ENCODE assay signal across 10 cellular contexts in genomic region chr1:151947140-151947539, GRCh38. TPM values are rescaled to one million over a fixed set of nuclear protein-coding genes. Genes with fewer than 3 reads are reported as not detected.
DNase-seq lines count a peak whose midpoint lies in the region; ATAC-seq and TF ChIP-seq lines count a peak whose summit lies in the region.
"Had no signal": no experiment of that assay in that cellular context is flagged by ENCODE, and none has a peak within 500 bp of the region (broad histone marks: within the 10 kb centered on the region; RNA-seq: fewer than 3 reads in every experiment).

No MANE protein-coding gene starts in this region.

- H4K91ac ChIP-seq in IMR-90 (ENCODE audit: insufficient read depth, low read depth, low read length): no peak overlapping the region

- H3K9me3 ChIP-seq in CD4-positive, alpha-beta memory T cell (ENCODE audit: control insufficient read depth in 1 of 2, low read length in 2 of 2): no peaks in the 10 kb centered on the region
- H3K9me3 ChIP-seq in IMR-90 (ENCODE audit: control insufficient read depth, insufficient read depth, low read length) (no peaks in the 10 kb centered on the region), mammary epithelial cell (replicated peaks; ENCODE audit: insufficient read depth, low read length) (no peaks in the 10 kb centered on the region)
- H3K9me3 ChIP-seq: testis had no signal

- POLR2A ChIA-PET in CD4-positive, alpha-beta memory T cell (lab: Charles Lee; ENCODE audit: partially characterized antibody): interaction anchor here (0.8 to 3.8 kb wide), 7 partner anchors 11 to 89 kb away, joined by 3 to 30 read pairs (median 4); partner anchors contain the start of genes S100A10 and THEM4
- POLR2A ChIA-PET in IMR-90 (lab: Charles Lee; ENCODE audit: unreplicated experiment): no interaction called here

- H3K4me1 Mint-ChIP-seq in CD4-positive, alpha-beta memory T cell: peaks cover 36 to 40% (median 39%) of the 10 kb centered on the region in 4 donors
- H3K4me1 Mint-ChIP-seq in natural killer cell: peaks cover 23 to 37% of the 10 kb centered on the region in 2 donors

- no peak for TF ChIP-seq RAD21 in IMR-90 (IDR thresholded peaks at IDR 0.05; ENCODE audit: low read length)

- BruUV-seq in IMR-90 (replicated peaks; lab: Mats Ljungman, UMichigan): no TSS peak
- no TSS peak for BruUV-seq in mammary epithelial cell (replicated peaks; lab: Mats Ljungman, UMichigan)

- no peaks in the 10 kb centered on the region for H3K27me3 Mint-ChIP-seq in CD4-positive, alpha-beta memory T cell
- no peaks in the 10 kb centered on the region for H3K27me3 Mint-ChIP-seq in natural killer cell (ENCODE audit: low read depth in 2 of 2)

- no peak overlapping the region for H3K4me3 Mint-ChIP-seq in CD4-positive, alpha-beta memory T cell
- no peak overlapping the region for H3K4me3 Mint-ChIP-seq in natural killer cell

- H4K8ac ChIP-seq in IMR-90 (ENCODE audit: low read depth in 2 of 2, low read length in 2 of 2): no peak overlapping the region

- no peaks in the 10 kb centered on the region for H3K79me2 ChIP-seq in mammary epithelial cell (ENCODE audit: insufficient read depth, low read length)

- H2BK20ac ChIP-seq in IMR-90 (ENCODE audit: low read depth, low read length): no peak overlapping the region

- H3K79me1 ChIP-seq in IMR-90 (ENCODE audit: low read depth in 1 of 2, low read length in 2 of 2): no peaks in the 10 kb centered on the region

- H3K4me1 ChIP-seq in CD4-positive, alpha-beta memory T cell (ENCODE audit: insufficient read depth, low read length): peaks cover 44% of the 10 kb centered on the region
- peaks cover 4% of the 10 kb centered on the region; the same call in 1 of the 2 replicates for H3K4me1 ChIP-seq in IMR-90 (ENCODE audit: control insufficient read depth, insufficient read depth, low read length)
- H3K4me1 ChIP-seq in mammary epithelial cell (ENCODE audit: insufficient read depth, low read length): peaks cover 36% of the 10 kb centered on the region

- no peaks in the 10 kb centered on the region for H3K36me3 ChIP-seq in CD4-positive, alpha-beta memory T cell (ENCODE audit: insufficient read depth, low read length)
- H3K36me3 ChIP-seq in IMR-90 (ENCODE audit: control insufficient read depth, insufficient read depth, low read length) (no peaks in the 10 kb centered on the region), mammary epithelial cell (ENCODE audit: insufficient read depth, low read length) (no peaks in the 10 kb centered on the region)

- intact Hi-C loops in CD4-positive, alpha-beta memory T cell (cut with micrococcal nuclease): no loop called here
- intact Hi-C loops in IMR-90 (cut with micrococcal nuclease): no loop called here
- intact Hi-C loops in mammary epithelial cell (cut with micrococcal nuclease): no loop called here
- intact Hi-C loops in natural killer cell (cut with micrococcal nuclease): loop anchor here (5.0 kb wide), 2 partner anchors 40 to 100 kb away; partner anchors contain the start of gene THEM4

- no peak overlapping the region for H2BK15ac ChIP-seq in IMR-90 (ENCODE audit: low read depth, low read length)

- no peak overlapping the region for H2BK5ac ChIP-seq in IMR-90 (ENCODE audit: low read depth, low read length, poor library complexity, severe bottlenecking)

- no peak for ATAC-seq in IMR-90 (ENCODE audit: low read depth)
- no peak for ATAC-seq in natural killer cell

- H3K27me3 ChIP-seq in CD4-positive, alpha-beta memory T cell (ENCODE audit: insufficient read depth, low read length): no peaks in the 10 kb centered on the region
- H3K27me3 ChIP-seq in IMR-90 (ENCODE audit: control insufficient read depth, insufficient read depth, low read length): no peaks in the 10 kb centered on the region
- no peaks in the 10 kb centered on the region for H3K27me3 ChIP-seq in mammary epithelial cell (ENCODE audit: insufficient read depth, low read length)
- H3K27me3 ChIP-seq: testis had no signal

- no peak overlapping the region for H3K4me3 ChIP-seq in CD4-positive, alpha-beta memory T cell (ENCODE audit: low read length in 2 of 2)
- no peak overlapping the region for H3K4me3 ChIP-seq in IMR-90 (ENCODE audit: insufficient read depth, low read depth, low read length)
- H3K4me3 ChIP-seq in mammary epithelial cell (replicated peaks in 1 of 3; ENCODE audit: insufficient read depth in 1 of 3, low read depth in 2 of 3, low read length in 3 of 3): no peak overlapping the region
- H3K4me3 ChIP-seq: testis had no signal

- no peak overlapping the region for H2AK5ac ChIP-seq in IMR-90 (ENCODE audit: low read depth, low read length)

- peak overlapping the region; percentile 82 for H3K27ac ChIP-seq in CD4-positive, alpha-beta memory T cell (ENCODE audit: low read depth, low read length)
- no peak overlapping the region for H3K27ac ChIP-seq in IMR-90 (ENCODE audit: insufficient read depth, low read length)
- peak overlapping the region; percentile 99 for H3K27ac ChIP-seq in mammary epithelial cell (ENCODE audit: insufficient read depth, low read depth, low read length)
- H3K27ac ChIP-seq: testis had no signal

- H2AK9ac ChIP-seq in IMR-90 (replicated peaks; ENCODE audit: low read depth, low read length, poor library complexity): no peak overlapping the region

- no CpG with 5 or more reads among the region's 2 CpGs for WGBS in IMR-90 (ENCODE audit: extremely low coverage in 2 of 2, insufficient read length in 1 of 2), 2 experiments
- 24% methylated on average over 2 of the region's 2 CpGs for WGBS in mammary epithelial cell (ENCODE audit: low coverage, missing lambda C conversion rate)

- no peak overlapping the region for H2BK120ac ChIP-seq in IMR-90 (ENCODE audit: low read depth, low read length)

- dilution Hi-C loops in IMR-90 (cut with HindIII; ENCODE audit: low sequenced_read_pairs, unreplicated experiment) (no loop called here), mammary epithelial cell (cut with HindIII; ENCODE audit: low sequenced_read_pairs) (no loop called here)

- in situ Hi-C loops in IMR-90 (cut with MboI; ENCODE audit: low sequenced_read_pairs): no loop called here
- in situ Hi-C loops in mammary epithelial cell (cut with MboI; ENCODE audit: low sequenced_read_pairs in 2 of 2): loop anchor here in 1 of 2 donors (10.0 kb wide), 1 partner anchor 48 kb away; the partner anchor contains the start of gene S100A10

- H3K23ac ChIP-seq in IMR-90 (ENCODE audit: low read depth, low read length): no peak overlapping the region

- no peaks in the 10 kb centered on the region for H4K20me1 ChIP-seq in IMR-90 (ENCODE audit: insufficient read depth, low read length)
- no peaks in the 10 kb centered on the region for H4K20me1 ChIP-seq in mammary epithelial cell (ENCODE audit: insufficient read depth, low read length)

- peak overlapping the region; percentile 94 to 98 (median 96) for H3K27ac Mint-ChIP-seq in CD4-positive, alpha-beta memory T cell
- peak overlapping the region; percentile 89 to 95 for H3K27ac Mint-ChIP-seq in natural killer cell

- CTCF ChIA-PET in CD4-positive, alpha-beta memory T cell (lab: Charles Lee; ENCODE audit: partially characterized antibody): interaction anchor here (1.8 to 2.8 kb wide), 2 partner anchors 13 to 21 kb away, joined by 7 to 16 read pairs; no protein-coding TSS in a partner anchor
- CTCF ChIA-PET in IMR-90 (lab: Yijun Ruan, JAX) (interaction anchor here (1.8 kb wide), 1 partner anchor 21 kb away, joined by 4 read pairs; no protein-coding TSS in a partner anchor), mammary epithelial cell (lab: Charles Lee; ENCODE audit: low non-redundant PET) (no interaction called here)

- no peak overlapping the region for H3K4ac ChIP-seq in IMR-90 (ENCODE audit: low read depth, low read length)

- TF ChIP-seq CTCF in IMR-90 (conservative IDR thresholded peaks at IDR 0.05; ENCODE audit: low read depth, low read length) (no peak), mammary epithelial cell (conservative IDR thresholded peaks at IDR 0.05 in 1 of 2, IDR thresholded peaks at IDR 0.05 in 1 of 2; ENCODE audit: extremely low read depth in 1 of 2, insufficient read depth in 1 of 2, low read depth in 1 of 2, low read length in 2 of 2) (no peak), natural killer cell (IDR thresholded peaks at IDR 0.05) (no peak)

- no peak for TF ChIP-seq POLR2A in IMR-90 (IDR thresholded peaks at IDR 0.05; ENCODE audit: low read depth, low read length)

- DNase-seq in CD4-positive, alpha-beta memory T cell: no peak
- DNase-seq in IMR-90 (no peak), mammary epithelial cell (peak; percentile 34), natural killer cell (no peak), GM19238 (ENCODE audit: insufficient read length, low spot score) (no peak), germinal center (ENCODE audit: low spot score) (no peak), hepatic stellate cell (ENCODE audit: low spot score) (no peak)
- no peak for DNase-seq in effector CD4-positive, alpha-beta T cell
- DNase-seq: activated effector memory CD4-positive, alpha-beta T cell treated with anti-CD3 and anti-CD28 coated beads, Interleukin-2, amount 50 U/mL, for 16 hours; testis had no signal

- no peaks in the 10 kb centered on the region for H3K36me3 Mint-ChIP-seq in CD4-positive, alpha-beta memory T cell
- no peaks in the 10 kb centered on the region for H3K36me3 Mint-ChIP-seq in natural killer cell

- no peak overlapping the region for H3K18ac ChIP-seq in IMR-90 (ENCODE audit: low read depth, low read length)

- 0 out of 2 replicates have a peak overlapping the region, but pooled peaks have one; percentile 26 for H3K14ac ChIP-seq in IMR-90 (replicated peaks; ENCODE audit: low read depth, low read length)

- H3K9me3 Mint-ChIP-seq in CD4-positive, alpha-beta memory T cell: no peaks in the 10 kb centered on the region
- H3K9me3 Mint-ChIP-seq in natural killer cell: no peaks in the 10 kb centered on the region

- H3K4me2 ChIP-seq in IMR-90 (ENCODE audit: low read depth, low read length) (no peak overlapping the region), mammary epithelial cell (ENCODE audit: insufficient read depth, low read depth, low read length) (peak overlapping the region; percentile 48)

- H4K5ac ChIP-seq in IMR-90 (ENCODE audit: low read depth, low read length): no peak overlapping the region

- H3K9ac ChIP-seq in IMR-90 (ENCODE audit: low read depth, low read length) (no peak overlapping the region), mammary epithelial cell (ENCODE audit: insufficient read depth, low read length) (peak overlapping the region; percentile 96)

- H3K9me1 ChIP-seq in IMR-90 (ENCODE audit: insufficient read depth, low read length): peaks cover 11% of the 10 kb centered on the region

- H3K56ac ChIP-seq in IMR-90 (ENCODE audit: extremely low read depth, insufficient read depth, low read length): no peak overlapping the region

- H2AFZ ChIP-seq in IMR-90 (replicated peaks; ENCODE audit: low read length, poor library complexity): no peak overlapping the region
- no peak overlapping the region for H2AFZ ChIP-seq in mammary epithelial cell (ENCODE audit: low read depth, low read length)

RNA-seq across cellular contexts. Expression of gene THEM4, which starts 37.8 kb away (rescaled TPM):
- 100 to 1,000 TPM; 105 to 106 TPM for total RNA-seq in CD4-positive, alpha-beta memory T cell
- polyA plus RNA-seq in CD4-positive, alpha-beta memory T cell: 100 to 1,000 TPM; 113 to 122 TPM
- 7.3 and 8.3 TPM in 2 replicates for total RNA-seq in IMR-90 (2012; rRNA removed)
- polyA plus RNA-seq in IMR-90 (2012; rRNA removed): 12.2 and 15.7 TPM in 2 replicates
- polyA plus RNA-seq in IMR-90 (2012; cell fraction: cytosol; rRNA removed): 5.9 and 6.6 TPM in 2 replicates
- polyA plus RNA-seq in IMR-90 (2012; cell fraction: nucleus; rRNA removed; ENCODE audit: low replicate concordance): 4.0 and 16.7 TPM in 2 replicates
- 10 to 100 TPM; 15.3 to 18.8 TPM for total RNA-seq in mammary epithelial cell
- 16.2 TPM for polyA plus RNA-seq in mammary epithelial cell
- polyA minus RNA-seq in mammary epithelial cell: 10.7 TPM
- 10 to 100 TPM; 11.9 to 16.2 (median 15.5) TPM for total RNA-seq in natural killer cell

RNA-seq across cellular contexts. Expression of gene S100A10, which starts 46.5 kb away (rescaled TPM):
- 100 to 1,000 TPM; 218 to 231 TPM for total RNA-seq in CD4-positive, alpha-beta memory T cell
- polyA plus RNA-seq in CD4-positive, alpha-beta memory T cell: 1,000 to 10,000 TPM in 1 of 2 donors, 100 to 1,000 TPM in 1; 855 to 1,427 TPM
- total RNA-seq in IMR-90 (2012; rRNA removed) (77.2 and 86.0 TPM in 2 replicates), mammary epithelial cell (1,000 to 10,000 TPM in 1 of 2 donors, 100 to 1,000 TPM in 1; 213 to 2,371 TPM), natural killer cell (100 to 1,000 TPM; 142 to 200 (median 183) TPM)
- polyA plus RNA-seq in IMR-90 (2012; rRNA removed) (223 and 277 TPM in 2 replicates), mammary epithelial cell (1,008 TPM)
- polyA plus RNA-seq in IMR-90 (2012; cell fraction: cytosol; rRNA removed): 119 and 149 TPM in 2 replicates
- polyA plus RNA-seq in IMR-90 (2012; cell fraction: nucleus; rRNA removed; ENCODE audit: low replicate concordance): 18.1 and 82.0 TPM in 2 replicates
- polyA minus RNA-seq in mammary epithelial cell: 997 TPM

Comparison
In these comparisons a context has a peak if more than half of its experiments do, and no peak if none do; other contexts are left out.
1. RNA of gene THEM4, which starts 37.8 kb away (total RNA-seq): 105 to 106 TPM in CD4-positive, alpha-beta memory T cell; 15.3 to 18.8 TPM in mammary epithelial cell, 11.9 to 16.2 TPM in natural killer cell and 7.3 to 8.3 TPM in IMR-90; every median in the first group is over 4 times any median in the second.